In genomic region chr20:50794846-50795634, GRCh38 we compare ENCODE assay signal across 8 cellular contexts. TPM values are rescaled to one million over a fixed set of nuclear protein-coding genes. Genes with fewer than 3 reads are reported as not detected.
DNase-seq lines count a peak whose midpoint lies in the region; ATAC-seq and TF ChIP-seq lines count a peak whose summit lies in the region.

Gene BCAS4 (plus strand): TSS chr20:50795061. CDS start chr20:50795084, 23 bp downstream.

- peak; percentile 95 for DNase-seq in AG08395 (ENCODE audit: low spot score)
- peak; percentile 90 for DNase-seq in NCI-H345 (lab: John Stamatoyannopoulos, UW)
- DNase-seq in activated CD4-positive, alpha-beta T cell treated with anti-CD3 and anti-CD28 coated beads, Interleukin-2, amount 50 U/mL, for 24 hours (ENCODE audit: low read depth in 1 of 2, low spot score in 1 of 2): peak; percentile 70 to 82
- peak; percentile 42 to 87 (median 61) for DNase-seq in dorsolateral prefrontal cortex
- DNase-seq in lung (ENCODE audit: low spot score): peak; percentile 61
- DNase-seq in stimulated activated CD4-positive, alpha-beta T cell treated with anti-CD3 and anti-CD28 coated beads, TNF-alpha, amount 100 ng/mL, for 4 hours (ENCODE audit: low read depth in 3 of 3): peak; percentile 70 to 82 (median 70)

- H3K27me3 ChIP-seq in dorsolateral prefrontal cortex (no peaks in the 10 kb centered on the region), lung (ENCODE audit: control insufficient read depth, insufficient read depth) (no peaks in the 10 kb centered on the region)

- H3K27ac ChIP-seq in dorsolateral prefrontal cortex: peak within 1 kb of the TSS in 47 of 59 donors; percentile 1 to 90 (median 64)
- H3K27ac ChIP-seq in lung (ENCODE audit: low read depth in 1 of 2, low read length in 1 of 2): peak within 1 kb of the TSS in 1 of 2 donors; percentile 11

- WGBS in lung, 2 donors: 0 to 1% methylated on average over 84 to 92 of the region's 92 CpGs

- peak; percentile 42 for ATAC-seq in GM18519 (IDR thresholded peaks at IDR 0.05; ENCODE audit: low FRiP score, unreplicated experiment)
- ATAC-seq in HG03045 (IDR thresholded peaks at IDR 0.05; ENCODE audit: unreplicated experiment): peak; percentile 74
- peak; percentile 95 for ATAC-seq in lung (ENCODE audit: insufficient read depth, low FRiP score)

- no peaks in the 10 kb centered on the region for H3K36me3 ChIP-seq in lung (ENCODE audit: control insufficient read depth in 2 of 2, insufficient read depth in 2 of 2, low read length in 2 of 2)

- H3K4me3 ChIP-seq in dorsolateral prefrontal cortex (peak within 1 kb of the TSS; percentile 62 to 92 (median 82)), lung (peak within 1 kb of the TSS; percentile 72)

- intact Hi-C loops in dorsolateral prefrontal cortex (cut with DNase I): loop anchor here (1.0 to 5.0 kb wide), 4 partner anchors 63 to 608 kb away; partner anchors contain the start of genes ADNP (in 1 of the 2) and PARD6B (in 1 of the 2)

- H3K4me1 ChIP-seq in lung (ENCODE audit: control insufficient read depth in 2 of 2, insufficient read depth in 2 of 2, low read length in 2 of 2): peaks cover 0 to 2% of the 10 kb centered on the region in 2 donors

- no peaks in the 10 kb centered on the region for H3K9me3 ChIP-seq in lung (ENCODE audit: control insufficient read depth in 2 of 2, insufficient read depth in 1 of 2, low read length in 1 of 2)

- TF ChIP-seq CTCF in dorsolateral prefrontal cortex (IDR thresholded peaks at IDR 0.05 in 54 of 56, conservative IDR thresholded peaks at IDR 0.05 in 2 of 56; ENCODE audit: low read depth in 1 of 56, partially characterized antibody in 56 of 56): peak in 50 of 56 donors; percentile 5 to 98 (median 76)
- peak; percentile 82 for TF ChIP-seq CTCF in lung (IDR thresholded peaks at IDR 0.05; ENCODE audit: control extremely low read depth, extremely low read depth)

RNA-seq across cellular contexts. Expression of gene BCAS4, which starts in this region (rescaled TPM):
- total RNA-seq in dorsolateral prefrontal cortex: 10 to 100 TPM in 119 of 120 experiments, 1 to 10 TPM in 1; 8.0 to 41.4 (median 29.9) TPM
- total RNA-seq in lung: 1 to 10 TPM; 4.7 to 5.7 TPM
- 1 to 10 TPM; 4.3 to 5.3 TPM for polyA plus RNA-seq in lung

Comparison
In these comparisons a context has a peak if more than half of its experiments do, and no peak if none do; other contexts are left out.
1. ATAC-seq: peak in every context shown above with its lines; median percentile 95 in lung; 74 in HG03045; 42 in GM18519.